ENCODE assay signal across 15 cellular contexts in genomic region chr15:40327338-40327917, GRCh38. TPM values are rescaled to one million over a fixed set of nuclear protein-coding genes. Genes with fewer than 3 reads are reported as not detected.
DNase-seq lines count a peak whose midpoint lies in the region; ATAC-seq and TF ChIP-seq lines count a peak whose summit lies in the region.
"Had no signal": no experiment of that assay in that cellular context is flagged by ENCODE, and none has a peak within 500 bp of the region (broad histone marks: within the 10 kb centered on the region; RNA-seq: fewer than 3 reads in every experiment).

No MANE protein-coding gene starts in this region.

- intact Hi-C loops in dendritic cell treated with granulocyte-macrophage colony-stimulating factor and Interleukin-4, amounts not matched to agents 40 ng/mL and 50 ng/mL, for 4 days (cut with micrococcal nuclease), result no loop called here

- no peak for TF ChIP-seq RAD21 in neural cell (conservative IDR thresholded peaks at IDR 0.05)

- peak overlapping the region; percentile 55 for H3K4me3 Mint-ChIP-seq in dendritic cell treated with granulocyte-macrophage colony-stimulating factor and Interleukin-4, amounts not matched to agents 40 ng/mL and 50 ng/mL, for 4 days
- H3K4me3 Mint-ChIP-seq: activated T-cell treated with anti-CD3 and anti-CD28 coated beads, Interleukin-2, amount 50 U/mL, for 24 hours; effector memory CD8-positive, alpha-beta T cell had no signal

- no peak for TF ChIP-seq EP300 in neural cell (conservative IDR thresholded peaks at IDR 0.05; ENCODE audit: poor library complexity, severe bottlenecking)

- TF ChIP-seq CTCF in AG04449 (IDR thresholded peaks at IDR 0.05; ENCODE audit: insufficient read depth, low read length, missing control alignments) (no peak), neural cell (IDR thresholded peaks at IDR 0.05; ENCODE audit: poor library complexity, severe bottlenecking) (no peak)

- H3K4me2 ChIP-seq in neural cell (ENCODE audit: low read length), result peak overlapping the region; percentile 44

- H3K4me1 Mint-ChIP-seq in dendritic cell treated with granulocyte-macrophage colony-stimulating factor and Interleukin-4, amounts not matched to agents 40 ng/mL and 50 ng/mL, for 4 days (ENCODE audit: low read depth), result peaks cover 79% of the 10 kb centered on the region

- no peaks in the 10 kb centered on the region for H3K9me2 ChIP-seq in neural cell (ENCODE audit: insufficient read depth, low read length)

- no peak for ATAC-seq in GM21515 (IDR thresholded peaks at IDR 0.05; ENCODE audit: unreplicated experiment)
- no peak for ATAC-seq in GM18873 (IDR thresholded peaks at IDR 0.05; ENCODE audit: low FRiP score, unreplicated experiment)
- ATAC-seq: effector memory CD8-positive, alpha-beta T cell; lower lobe of right lung had no signal

- H3K4me1 ChIP-seq in HUES64 (ENCODE audit: insufficient read depth, low read length), result peaks cover 52% of the 10 kb centered on the region

- POLR2A ChIA-PET in AG04449 (lab: Yijun Ruan, JAX), result interaction anchor here (1.0 to 6.8 kb wide), 2 partner anchors 9 to 12 kb away, joined by 3 to 81 read pairs; partner anchors contain the start of gene CCDC9B

- peaks cover 76% of the 10 kb centered on the region for H3K36me3 Mint-ChIP-seq in dendritic cell treated with granulocyte-macrophage colony-stimulating factor and Interleukin-4, amounts not matched to agents 40 ng/mL and 50 ng/mL, for 4 days (ENCODE audit: low read depth)

- peak overlapping the region; percentile 100 for H3K27ac Mint-ChIP-seq in dendritic cell treated with granulocyte-macrophage colony-stimulating factor and Interleukin-4, amounts not matched to agents 40 ng/mL and 50 ng/mL, for 4 days
- H3K27ac Mint-ChIP-seq: activated T-cell treated with anti-CD3 and anti-CD28 coated beads, Interleukin-2, amount 50 U/mL, for 24 hours; effector memory CD8-positive, alpha-beta T cell had no signal

- 25% methylated on average over 9 of the region's 9 CpGs for WGBS in HUES64

- H3K27me3 Mint-ChIP-seq in dendritic cell treated with granulocyte-macrophage colony-stimulating factor and Interleukin-4, amounts not matched to agents 40 ng/mL and 50 ng/mL, for 4 days, result no peaks in the 10 kb centered on the region
- H3K27me3 Mint-ChIP-seq: activated T-cell treated with anti-CD3 and anti-CD28 coated beads, Interleukin-2, amount 50 U/mL, for 24 hours; effector memory CD8-positive, alpha-beta T cell had no signal

- no peak overlapping the region for H2AFZ ChIP-seq in neural cell (ENCODE audit: low read depth, low read length)
- H2AFZ ChIP-seq: parathyroid adenoma had no signal

- no peaks in the 10 kb centered on the region for H4K20me1 ChIP-seq in neural cell (ENCODE audit: insufficient read depth)

- peaks cover 6% of the 10 kb centered on the region for H3K79me2 ChIP-seq in neural cell (replicated peaks; ENCODE audit: insufficient read depth, low read length)
- H3K79me2 ChIP-seq: parathyroid adenoma had no signal

- no peak for DNase-seq in AG04449 (ENCODE audit: low read depth, low spot score)
- no peak for DNase-seq in T1000 (lab: John Stamatoyannopoulos, UW)
- no peak for DNase-seq in stimulated activated naive CD4-positive, alpha-beta T cell (lab: John Stamatoyannopoulos, UW)
- DNase-seq: activated T-cell treated with anti-CD3 and anti-CD28 coated beads, Interleukin-2, amount 50 U/mL, for 24 hours; effector memory CD8-positive, alpha-beta T cell; Kasumi-1; lower lobe of right lung; NCI-H2081; stimulated activated CD8-positive, alpha-beta memory T cell treated with anti-CD3 and anti-CD28 coated beads, Interleukin-4, amount 100 ng/mL, for 48 hours had no signal

- H3K27ac ChIP-seq in HUES64 (ENCODE audit: low read depth, low read length), result peak overlapping the region; percentile 18; the same call in 1 of the 2 replicates
- no peak overlapping the region for H3K27ac ChIP-seq in neural cell (ENCODE audit: low read length)
- H3K27ac ChIP-seq: lower lobe of right lung, parathyroid adenoma had no signal

- H3K4me3 ChIP-seq in AG04449 (ENCODE audit: low read depth, low read length), result peak overlapping the region; percentile 20; the same call in 1 of the 2 replicates
- peak overlapping the region; percentile 24 for H3K4me3 ChIP-seq in HUES64 (ENCODE audit: low read length)
- peak overlapping the region; percentile 77 for H3K4me3 ChIP-seq in neural cell (ENCODE audit: low read length)
- H3K4me3 ChIP-seq: lower lobe of right lung had no signal

- H3K27me3 ChIP-seq in HUES64 (ENCODE audit: insufficient read depth, low read length) (peaks cover 22% of the 10 kb centered on the region), neural cell (ENCODE audit: insufficient read depth, low read depth, low read length) (no peaks in the 10 kb centered on the region)

- CTCF ChIA-PET in AG04449 (lab: Yijun Ruan, JAX), result interaction anchor here (1.0 to 21.8 kb wide), 7 partner anchors 12 to 110 kb away, joined by 3 to 385 read pairs (median 22); partner anchors contain the start of genes CCDC9B, INAFM2, IVD and PLCB2

- H3K36me3 ChIP-seq in HUES64 (ENCODE audit: insufficient read depth, low read length) (no peaks in the 10 kb centered on the region), neural cell (ENCODE audit: insufficient read depth, low read length) (no peaks in the 10 kb centered on the region)
- H3K36me3 ChIP-seq: lower lobe of right lung had no signal

- H3K9me3 Mint-ChIP-seq in dendritic cell treated with granulocyte-macrophage colony-stimulating factor and Interleukin-4, amounts not matched to agents 40 ng/mL and 50 ng/mL, for 4 days, result no peaks in the 10 kb centered on the region
- H3K9me3 Mint-ChIP-seq: activated T-cell treated with anti-CD3 and anti-CD28 coated beads, Interleukin-2, amount 50 U/mL, for 24 hours; effector memory CD8-positive, alpha-beta T cell had no signal

- H3K9ac ChIP-seq in HUES64 (ENCODE audit: low read depth, low read length) (peak overlapping the region; percentile 34; the same call in 1 of the 2 replicates), neural cell (ENCODE audit: low read length) (no peak overlapping the region)
- H3K9ac ChIP-seq: parathyroid adenoma had no signal

- H3K9me3 ChIP-seq in HUES64 (ENCODE audit: insufficient read depth, low read depth, low read length), result no peaks in the 10 kb centered on the region
- no peaks in the 10 kb centered on the region for H3K9me3 ChIP-seq in neural cell (ENCODE audit: low read length)
- H3K9me3 ChIP-seq: lower lobe of right lung had no signal

- H3F3A ChIP-seq in neural cell (ENCODE audit: insufficient read depth, low read length, poor library complexity, severe bottlenecking), result no peaks in the 10 kb centered on the region

TF ChIP-seq in neural cell, 6 proteins besides CTCF, POLR2A, EP300 and RAD21:
- TF ChIP-seq REST (IDR thresholded peaks at IDR 0.05; ENCODE audit: borderline replicate concordance) (no peak), MXI1 (conservative IDR thresholded peaks at IDR 0.05; ENCODE audit: poor library complexity, severe bottlenecking) (peak; percentile 26)

RNA-seq across cellular contexts. Expression of gene INAFM2, which starts 3.9 kb away (rescaled TPM):
- polyA plus RNA-seq in HUES64 (2013, experiment 1 of 2), result 18.2 TPM
- 20.2 TPM for polyA plus RNA-seq in HUES64 (2013, experiment 2 of 2)
- 14.8 and 15.7 TPM in 2 replicates for polyA plus RNA-seq in neural cell
- polyA minus RNA-seq in neural cell, result 20.4 and 20.7 TPM in 2 replicates

RNA-seq across cellular contexts. Expression of gene CCDC9B, which starts 13.3 kb away (rescaled TPM):
- polyA plus RNA-seq in HUES64 (2013, experiment 1 of 2), result 0.80 TPM
- polyA plus RNA-seq in HUES64 (2013, experiment 2 of 2), result 0.13 TPM
- not detected in 2 replicates for polyA plus RNA-seq in neural cell
- polyA minus RNA-seq in neural cell, result not detected in 2 replicates

RNA-seq across cellular contexts. Expression of gene PLCB2, which starts 19.7 kb away (rescaled TPM):
- polyA plus RNA-seq in HUES64 (2013, experiment 1 of 2), result 7.3 TPM
- polyA plus RNA-seq in HUES64 (2013, experiment 2 of 2), result 11.2 TPM
- polyA plus RNA-seq in neural cell, result 7.4 and 9.2 TPM in 2 replicates
- polyA minus RNA-seq in neural cell, result 3.2 and 4.1 TPM in 2 replicates

RNA-seq across cellular contexts. Expression of gene PHGR1, which starts 23.4 kb away (rescaled TPM):
- polyA plus RNA-seq in HUES64 (2013, experiment 1 of 2), result not detected
- not detected for polyA plus RNA-seq in HUES64 (2013, experiment 2 of 2)
- not detected in 2 replicates for polyA plus RNA-seq in neural cell
- not detected in 2 replicates for polyA minus RNA-seq in neural cell

RNA-seq across cellular contexts. Expression of gene DISP2, which starts 30.6 kb away (rescaled TPM):
- 0.45 TPM for polyA plus RNA-seq in HUES64 (2013, experiment 1 of 2)
- 0.89 TPM for polyA plus RNA-seq in HUES64 (2013, experiment 2 of 2)
- 5.0 and 26.0 TPM in 2 replicates for polyA plus RNA-seq in neural cell
- 11.6 and 13.6 TPM in 2 replicates for polyA minus RNA-seq in neural cell

Comparison
In these comparisons a context has a peak if more than half of its experiments do, and no peak if none do; other contexts are left out.
1. H3K4me3 ChIP-seq: peak in every context shown above with its lines; median percentile 77 in neural cell; 24 in HUES64; 20 in AG04449.